11 cellular contexts compared by ENCODE assay signal in the genomic region with DNA sequence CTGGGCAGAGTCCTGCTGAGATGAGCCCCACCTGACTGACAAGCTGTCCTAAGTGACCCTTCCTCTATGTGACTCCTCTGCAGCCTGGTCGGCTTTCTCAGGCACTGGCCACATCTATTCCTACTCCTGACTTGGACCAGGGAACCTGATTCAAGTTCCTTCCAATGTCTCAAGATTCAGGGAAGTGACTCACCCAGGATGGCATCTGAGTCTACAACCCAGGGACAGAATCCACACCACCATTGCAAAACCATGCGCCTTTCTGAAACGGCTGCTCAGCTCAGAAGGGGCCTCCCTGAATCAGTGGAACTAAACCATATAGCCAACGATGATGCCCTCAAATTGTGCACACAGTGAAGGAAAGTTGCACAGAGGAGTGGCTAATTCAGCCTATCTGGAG.
DNase-seq lines count a peak whose midpoint lies in the region; ATAC-seq and TF ChIP-seq lines count a peak whose summit lies in the region.
"Had no signal": no experiment of that assay in that cellular context is flagged by ENCODE, and none has a peak within 500 bp of the region (broad histone marks: within the 10 kb centered on the region; RNA-seq: fewer than 3 reads in every experiment).

No MANE protein-coding gene starts in this region.

- peak overlapping the region; percentile 38 for H3K9ac ChIP-seq in smooth muscle cell (ENCODE audit: low read depth)

- H3K9me3 ChIP-seq in smooth muscle cell (replicated peaks; ENCODE audit: low read depth) (no peaks in the 10 kb centered on the region), lower lobe of right lung (no peaks in the 10 kb centered on the region), Caco-2 (no peaks in the 10 kb centered on the region)

- no peak for ATAC-seq in activated CD8-positive, alpha-beta memory T cell treated with anti-CD3 and anti-CD28 coated beads, Interleukin-2, amount 10 ng/mL, durations not matched to agents 7 days and 5 days
- no peak for ATAC-seq in lower lobe of right lung

- H3K4me3 Mint-ChIP-seq in HFFc6 (peak overlapping the region; percentile 41), Caco-2 (ENCODE audit: unreplicated experiment) (no peak overlapping the region)
- no peak overlapping the region for H3K4me3 Mint-ChIP-seq in activated CD8-positive, alpha-beta memory T cell treated with anti-CD3 and anti-CD28 coated beads, Interleukin-2, amount 10 ng/mL, durations not matched to agents 7 days and 5 days
- H3K4me3 Mint-ChIP-seq in activated T-helper 1 cell treated with anti-CD3 and anti-CD28 coated beads, Interleukin-12 subunit alpha, Interleukin-12 subunit beta, Interleukin-2, Interleukin-4 antibody, amounts not matched to agents 30 ng/mL and 10 ng/mL and 1 ng/mL, durations not matched to agents 14 hours and 24 hours and 36 hours = no peak overlapping the region
- H3K4me3 Mint-ChIP-seq: naive B cell; T-helper 1 cell treated with Interleukin-12 subunit alpha and Interleukin-12 subunit beta and Interleukin-4 antibody, amounts not matched to agents 30 μg/mL and 1 μg/mL, for 36 hours had no signal

- DNase-seq in HFFc6 (peak; percentile 66), SIG-M5 (lab: John Stamatoyannopoulos, UW) (peak; percentile 35), fibroblast of mammary gland (ENCODE audit: low read depth) (peak; percentile 79), smooth muscle cell (lab: John Stamatoyannopoulos, UW; ENCODE audit: unreplicated experiment) (no peak), lower lobe of right lung (no peak), Caco-2 (no peak)
- DNase-seq in activated CD8-positive, alpha-beta memory T cell treated with anti-CD3 and anti-CD28 coated beads, Interleukin-2, amount 10 ng/mL, durations not matched to agents 7 days and 5 days = no peak
- no peak for DNase-seq in activated T-helper 1 cell treated with anti-CD3 and anti-CD28 coated beads, Interleukin-12 subunit alpha, Interleukin-12 subunit beta, Interleukin-2, Interleukin-4 antibody, amounts not matched to agents 30 ng/mL and 10 ng/mL and 1 ng/mL, durations not matched to agents 14 hours and 24 hours and 36 hours (ENCODE audit: low spot score)
- DNase-seq: naive B cell, NCI-H524 treated with DMSO at 0.1 percent for 48 hours had no signal

- H3K9me3 Mint-ChIP-seq in HFFc6 (no peaks in the 10 kb centered on the region), Caco-2 (ENCODE audit: unreplicated experiment) (no peaks in the 10 kb centered on the region)
- H3K9me3 Mint-ChIP-seq in activated CD8-positive, alpha-beta memory T cell treated with anti-CD3 and anti-CD28 coated beads, Interleukin-2, amount 10 ng/mL, durations not matched to agents 7 days and 5 days (ENCODE audit: low read depth) = no peaks in the 10 kb centered on the region
- H3K9me3 Mint-ChIP-seq in activated T-helper 1 cell treated with anti-CD3 and anti-CD28 coated beads, Interleukin-12 subunit alpha, Interleukin-12 subunit beta, Interleukin-2, Interleukin-4 antibody, amounts not matched to agents 30 ng/mL and 10 ng/mL and 1 ng/mL, durations not matched to agents 14 hours and 24 hours and 36 hours = no peaks in the 10 kb centered on the region
- H3K9me3 Mint-ChIP-seq: T-helper 1 cell treated with Interleukin-12 subunit alpha and Interleukin-12 subunit beta and Interleukin-4 antibody, amounts not matched to agents 30 μg/mL and 1 μg/mL, for 36 hours had no signal

- H3K27me3 Mint-ChIP-seq in HFFc6 (ENCODE audit: insufficient read depth) (no peaks in the 10 kb centered on the region; the same call in none of the 2 replicates), Caco-2 (ENCODE audit: insufficient read depth, unreplicated experiment) (peaks cover 12% of the 10 kb centered on the region)
- peaks cover 20% of the 10 kb centered on the region for H3K27me3 Mint-ChIP-seq in activated CD8-positive, alpha-beta memory T cell treated with anti-CD3 and anti-CD28 coated beads, Interleukin-2, amount 10 ng/mL, durations not matched to agents 7 days and 5 days
- H3K27me3 Mint-ChIP-seq in activated T-helper 1 cell treated with anti-CD3 and anti-CD28 coated beads, Interleukin-12 subunit alpha, Interleukin-12 subunit beta, Interleukin-2, Interleukin-4 antibody, amounts not matched to agents 30 ng/mL and 10 ng/mL and 1 ng/mL, durations not matched to agents 14 hours and 24 hours and 36 hours (ENCODE audit: insufficient read depth) = peaks cover 11% of the 10 kb centered on the region

- no peak for TF ChIP-seq CTCF in HFFc6 (IDR thresholded peaks at IDR 0.05)
- no peak for TF ChIP-seq CTCF in fibroblast of mammary gland (conservative IDR thresholded peaks at IDR 0.05; ENCODE audit: control insufficient read depth, insufficient read depth, low read depth, low read length)
- no peak for TF ChIP-seq CTCF in smooth muscle cell (IDR thresholded peaks at IDR 0.05; ENCODE audit: borderline replicate concordance, insufficient read depth, poor library complexity, severe bottlenecking)
- no peak for TF ChIP-seq CTCF in lower lobe of right lung (IDR thresholded peaks at IDR 0.05)
- TF ChIP-seq CTCF in Caco-2 (IDR thresholded peaks at IDR 0.05; ENCODE audit: insufficient read depth in 1 of 2, low read depth in 1 of 2, low read length in 1 of 2, severe bottlenecking in 1 of 2, unreplicated experiment in 1 of 2) = no peak

- H3K4me1 Mint-ChIP-seq in HFFc6 (ENCODE audit: low read depth) (peaks cover 38% of the 10 kb centered on the region), Caco-2 (ENCODE audit: low read depth, unreplicated experiment) (no peaks in the 10 kb centered on the region)
- H3K4me1 Mint-ChIP-seq in activated CD8-positive, alpha-beta memory T cell treated with anti-CD3 and anti-CD28 coated beads, Interleukin-2, amount 10 ng/mL, durations not matched to agents 7 days and 5 days = peaks cover 4% of the 10 kb centered on the region
- H3K4me1 Mint-ChIP-seq in activated T-helper 1 cell treated with anti-CD3 and anti-CD28 coated beads, Interleukin-12 subunit alpha, Interleukin-12 subunit beta, Interleukin-2, Interleukin-4 antibody, amounts not matched to agents 30 ng/mL and 10 ng/mL and 1 ng/mL, durations not matched to agents 14 hours and 24 hours and 36 hours (ENCODE audit: low read depth) = peaks cover 8% of the 10 kb centered on the region
- H3K4me1 Mint-ChIP-seq: naive B cell had no signal

- H3K36me3 Mint-ChIP-seq in HFFc6 (ENCODE audit: low read depth) (no peaks in the 10 kb centered on the region), Caco-2 (ENCODE audit: insufficient read depth, unreplicated experiment) (no peaks in the 10 kb centered on the region)
- H3K36me3 Mint-ChIP-seq in activated CD8-positive, alpha-beta memory T cell treated with anti-CD3 and anti-CD28 coated beads, Interleukin-2, amount 10 ng/mL, durations not matched to agents 7 days and 5 days = no peaks in the 10 kb centered on the region
- no peaks in the 10 kb centered on the region for H3K36me3 Mint-ChIP-seq in activated T-helper 1 cell treated with anti-CD3 and anti-CD28 coated beads, Interleukin-12 subunit alpha, Interleukin-12 subunit beta, Interleukin-2, Interleukin-4 antibody, amounts not matched to agents 30 ng/mL and 10 ng/mL and 1 ng/mL, durations not matched to agents 14 hours and 24 hours and 36 hours (ENCODE audit: low read depth)
- H3K36me3 Mint-ChIP-seq: naive B cell had no signal

- intact Hi-C loops in activated T-helper 1 cell treated with anti-CD3 and anti-CD28 coated beads, Interleukin-12 subunit alpha, Interleukin-12 subunit beta, Interleukin-2, Interleukin-4 antibody, amounts not matched to agents 30 ng/mL and 10 ng/mL and 1 ng/mL, durations not matched to agents 14 hours and 24 hours and 36 hours (cut with micrococcal nuclease) = no loop called here
- intact Hi-C loops in lower lobe of right lung (cut with DNase I) = no loop called here
- intact Hi-C loops in Caco-2 (cut with micrococcal nuclease; ENCODE audit: unreplicated experiment) = no loop called here

- H3K27me3 ChIP-seq in smooth muscle cell (ENCODE audit: low read depth) (no peaks in the 10 kb centered on the region), lower lobe of right lung (ENCODE audit: low read depth) (no peaks in the 10 kb centered on the region), Caco-2 (replicated peaks; ENCODE audit: control insufficient read depth, insufficient read depth, low read length) (peaks cover 2% of the 10 kb centered on the region)

- H3K4me2 ChIP-seq in smooth muscle cell = peak overlapping the region; percentile 53

- no peaks in the 10 kb centered on the region for H3K79me2 ChIP-seq in smooth muscle cell (ENCODE audit: low read depth)

- CTCF ChIA-PET in activated CD8-positive, alpha-beta memory T cell treated with anti-CD3 and anti-CD28 coated beads, Interleukin-2, amount 10 ng/mL, durations not matched to agents 7 days and 5 days (lab: Charles Lee) = no interaction called here
- CTCF ChIA-PET in Caco-2 (lab: Charles Lee) = no interaction called here

- H3K27ac ChIP-seq in smooth muscle cell (ENCODE audit: low read depth) = peak overlapping the region; percentile 83
- H3K27ac ChIP-seq in lower lobe of right lung = no peak overlapping the region

- peak overlapping the region; percentile 80 for H3K27ac Mint-ChIP-seq in HFFc6
- no peak overlapping the region for H3K27ac Mint-ChIP-seq in activated CD8-positive, alpha-beta memory T cell treated with anti-CD3 and anti-CD28 coated beads, Interleukin-2, amount 10 ng/mL, durations not matched to agents 7 days and 5 days
- H3K27ac Mint-ChIP-seq in activated T-helper 1 cell treated with anti-CD3 and anti-CD28 coated beads, Interleukin-12 subunit alpha, Interleukin-12 subunit beta, Interleukin-2, Interleukin-4 antibody, amounts not matched to agents 30 ng/mL and 10 ng/mL and 1 ng/mL, durations not matched to agents 14 hours and 24 hours and 36 hours = no peak overlapping the region
- no peak overlapping the region for H3K27ac Mint-ChIP-seq in Caco-2 (ENCODE audit: unreplicated experiment)
- H3K27ac Mint-ChIP-seq: T-helper 1 cell treated with Interleukin-12 subunit alpha and Interleukin-12 subunit beta and Interleukin-4 antibody, amounts not matched to agents 30 μg/mL and 1 μg/mL, for 36 hours had no signal

- 29% methylated on average over 4 of the region's 4 CpGs for WGBS in smooth muscle cell (ENCODE audit: low lambda C conversion rate)

- no peaks in the 10 kb centered on the region for H4K20me1 ChIP-seq in smooth muscle cell (ENCODE audit: low read depth)

- H3K36me3 ChIP-seq in smooth muscle cell (ENCODE audit: low read depth) (no peaks in the 10 kb centered on the region), lower lobe of right lung (no peaks in the 10 kb centered on the region), Caco-2 (ENCODE audit: control insufficient read depth, insufficient read depth, low read length) (no peaks in the 10 kb centered on the region)

- no peak overlapping the region for H3K4me3 ChIP-seq in fibroblast of mammary gland (ENCODE audit: control insufficient read depth, low read depth, low read length)
- no peak overlapping the region for H3K4me3 ChIP-seq in smooth muscle cell
- no peak overlapping the region for H3K4me3 ChIP-seq in lower lobe of right lung
- H3K4me3 ChIP-seq in Caco-2 (ENCODE audit: low read depth, low read length) = no peak overlapping the region

- no TSS peak for BruUV-seq in Caco-2 (replicated peaks; lab: Mats Ljungman, UMichigan)

- H2AFZ ChIP-seq in smooth muscle cell (ENCODE audit: low read depth) = no peak overlapping the region

- POLR2A ChIA-PET in Caco-2 (lab: Charles Lee) = no interaction called here

- H3K4me1 ChIP-seq in smooth muscle cell (ENCODE audit: low read depth) (peaks cover 19% of the 10 kb centered on the region), lower lobe of right lung (peaks cover 24% of the 10 kb centered on the region), Caco-2 (no peaks in the 10 kb centered on the region)

- peaks cover 12% of the 10 kb centered on the region for H3F3A ChIP-seq in smooth muscle cell (ENCODE audit: low read depth)

Comparison
In these comparisons a context has a peak if more than half of its experiments do, and no peak if none do; other contexts are left out.
1. DNase-seq: peak in HFFc6 (single experiment), SIG-M5 (single experiment) and fibroblast of mammary gland (single experiment); none in smooth muscle cell (single experiment), activated CD8-positive, alpha-beta memory T cell treated with anti-CD3 and anti-CD28 coated beads, Interleukin-2, amount 10 ng/mL, durations not matched to agents 7 days and 5 days (single experiment), activated T-helper 1 cell treated with anti-CD3 and anti-CD28 coated beads, Interleukin-12 subunit alpha, Interleukin-12 subunit beta, Interleukin-2, Interleukin-4 antibody, amounts not matched to agents 30 ng/mL and 10 ng/mL and 1 ng/mL, durations not matched to agents 14 hours and 24 hours and 36 hours (single experiment), lower lobe of right lung (single experiment) and Caco-2 (0 of 2).